In the genomic region with DNA sequence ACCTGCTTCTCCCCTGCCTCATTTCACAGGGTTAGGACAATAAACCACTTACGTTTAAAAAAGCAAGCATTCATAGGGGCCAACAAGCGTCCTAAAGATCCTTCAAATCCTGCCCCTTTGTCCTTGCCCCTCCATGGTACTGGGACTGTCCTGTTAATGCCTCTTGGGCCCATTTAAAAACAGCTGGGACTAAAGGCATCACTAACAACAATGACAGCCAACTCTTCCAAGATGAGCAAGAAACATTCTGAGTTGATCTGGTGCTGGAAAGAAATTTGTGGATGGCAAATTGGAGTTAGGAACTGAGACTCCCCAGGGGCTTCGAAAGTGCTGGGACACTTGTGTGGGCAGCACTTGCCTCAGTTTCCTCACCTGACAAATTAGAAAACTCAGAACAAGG, we compare ENCODE assay signal across 21 cellular contexts.
DNase-seq lines count a peak whose midpoint lies in the region; ATAC-seq and TF ChIP-seq lines count a peak whose summit lies in the region.
"Had no signal": no experiment of that assay in that cellular context is flagged by ENCODE, and none has a peak within 500 bp of the region (broad histone marks: within the 10 kb centered on the region; RNA-seq: fewer than 3 reads in every experiment).

No MANE protein-coding gene starts in this region.

- H3K9me3 ChIP-seq in Panc1 (ENCODE audit: control insufficient read depth, insufficient read depth, low read depth, low read length) (no peaks in the 10 kb centered on the region), esophagus squamous epithelium (no peaks in the 10 kb centered on the region), skeletal muscle tissue (ENCODE audit: control insufficient read depth in 3 of 3, low read length in 3 of 3) (no peaks in the 10 kb centered on the region)
- H3K9me3 ChIP-seq: Caco-2, MG63, SJSA1 had no signal

- TF ChIP-seq POLR2A in esophagus squamous epithelium (IDR thresholded peaks at IDR 0.05) = no peak

- H3K36me3 Mint-ChIP-seq in activated CD4-positive, alpha-beta memory T cell treated with anti-CD3 and anti-CD28 coated beads for 36 hours = peaks cover 23% of the 10 kb centered on the region

- ATAC-seq in Panc1 (no peak), HG03520 (IDR thresholded peaks at IDR 0.05; ENCODE audit: unreplicated experiment) (no peak)

- TF ChIP-seq CTCF in GM12865 (IDR thresholded peaks at IDR 0.05; ENCODE audit: insufficient read depth, low read depth, low read length, missing control alignments) (no peak), Panc1 (IDR thresholded peaks at IDR 0.05) (no peak), esophagus squamous epithelium (IDR thresholded peaks at IDR 0.05) (no peak), foreskin fibroblast (IDR thresholded peaks at IDR 0.05; ENCODE audit: low read depth, low read length) (no peak)

- H3K9ac ChIP-seq in skeletal muscle tissue (ENCODE audit: low read depth in 1 of 3, low read length in 3 of 3) = no peak overlapping the region

- no peaks in the 10 kb centered on the region for H3K9me3 Mint-ChIP-seq in activated CD4-positive, alpha-beta memory T cell treated with anti-CD3 and anti-CD28 coated beads for 36 hours
- H3K9me3 Mint-ChIP-seq: activated CD4-positive, alpha-beta T cell treated with anti-CD3 and anti-CD28 coated beads, Interleukin-2, amount 10 ng/mL, durations not matched to agents 24 days and 14 days; dendritic cell treated with granulocyte-macrophage colony-stimulating factor and Interleukin-4, amounts not matched to agents 40 ng/mL and 50 ng/mL, for 4 days had no signal

- DNase-seq in GM12865 (ENCODE audit: low read depth) (peak; percentile 18), Panc1 (ENCODE audit: low read depth, low spot score) (no peak), esophagus squamous epithelium (lab: John Stamatoyannopoulos, UW) (no peak), SKM-1 treated with dmso at 0.1 percent for 144 hours (lab: John Stamatoyannopoulos, UW; ENCODE audit: unreplicated experiment) (no peak), foreskin fibroblast (no peak)
- DNase-seq in activated CD4-positive, alpha-beta memory T cell treated with anti-CD3 and anti-CD28 coated beads for 36 hours = no peak
- DNase-seq: activated CD4-positive, alpha-beta T cell treated with anti-CD3 and anti-CD28 coated beads, Interleukin-2, amount 10 ng/mL, durations not matched to agents 24 days and 14 days; activated naive CD4-positive, alpha-beta T cell treated with anti-CD3 and anti-CD28 coated beads, Interleukin-2, amount 50 U/mL, for 16 hours; activated T-cell treated with anti-CD3 and anti-CD28 coated beads for 4 hours; Caco-2; islet precursor cell; NCI-H510A; retina; stimulated activated CD4-positive, alpha-beta T cell treated with anti-CD3 and anti-CD28 coated beads, Interleukin-4, amount 100 ng/mL, for 24 hours; stimulated activated CD8-positive, alpha-beta memory T cell treated with anti-CD3 and anti-CD28 coated beads, Interleukin-4, amount 100 ng/mL, for 48 hours; T-helper 9 cell had no signal

- POLR2A ChIA-PET in Panc1 (lab: Charles Lee) = no interaction called here
- POLR2A ChIA-PET in activated CD4-positive, alpha-beta memory T cell treated with anti-CD3 and anti-CD28 coated beads for 36 hours (lab: Charles Lee) = no interaction called here

- H3K4me1 Mint-ChIP-seq in activated CD4-positive, alpha-beta memory T cell treated with anti-CD3 and anti-CD28 coated beads for 36 hours (ENCODE audit: low read depth) = peaks cover 13% of the 10 kb centered on the region

- H3K27me3 Mint-ChIP-seq in activated CD4-positive, alpha-beta memory T cell treated with anti-CD3 and anti-CD28 coated beads for 36 hours = no peaks in the 10 kb centered on the region
- H3K27me3 Mint-ChIP-seq: activated CD4-positive, alpha-beta T cell treated with anti-CD3 and anti-CD28 coated beads, Interleukin-2, amount 10 ng/mL, durations not matched to agents 24 days and 14 days; dendritic cell treated with granulocyte-macrophage colony-stimulating factor and Interleukin-4, amounts not matched to agents 40 ng/mL and 50 ng/mL, for 4 days had no signal

- H3K27ac ChIP-seq in Panc1 (ENCODE audit: low read length) (peak overlapping the region; percentile 45; the same call in 1 of the 2 replicates), esophagus squamous epithelium (peak overlapping the region in 3 of 4 donors; percentile 4 to 56 (median 17)), skeletal muscle tissue (ENCODE audit: low read depth, low read length) (peak overlapping the region; percentile 0)
- H3K27ac ChIP-seq: SJSA1 had no signal

- H3K27ac Mint-ChIP-seq in activated CD4-positive, alpha-beta memory T cell treated with anti-CD3 and anti-CD28 coated beads for 36 hours = no peak overlapping the region
- H3K27ac Mint-ChIP-seq: dendritic cell treated with granulocyte-macrophage colony-stimulating factor and Interleukin-4, amounts not matched to agents 40 ng/mL and 50 ng/mL, for 4 days had no signal

- BruUV-seq in Panc1 (replicated peaks; lab: Mats Ljungman, UMichigan) = no TSS peak

- 0 out of 2 replicates have a peak, but pooled peaks cover 4% of the 10 kb centered on the region for H3K4me1 ChIP-seq in Panc1 (ENCODE audit: control insufficient read depth, insufficient read depth, low read length)
- peaks cover 0 to 30% (median 4%) of the 10 kb centered on the region in 3 donors for H3K4me1 ChIP-seq in esophagus squamous epithelium
- H3K4me1 ChIP-seq in skeletal muscle tissue (ENCODE audit: control insufficient read depth in 3 of 3, insufficient read depth in 3 of 3, low read length in 3 of 3) = peaks cover 22 to 31% (median 30%) of the 10 kb centered on the region in 3 donors
- H3K4me1 ChIP-seq: Caco-2 had no signal

- intact Hi-C loops in Panc1 (cut with micrococcal nuclease; ENCODE audit: unreplicated experiment) = no loop called here
- intact Hi-C loops in esophagus squamous epithelium (cut with DNase I) = no loop called here
- intact Hi-C loops in activated CD4-positive, alpha-beta memory T cell treated with anti-CD3 and anti-CD28 coated beads for 36 hours (cut with micrococcal nuclease) = no loop called here

- 73 to 84% methylated on average over 3 of the region's 3 CpGs for WGBS in esophagus squamous epithelium, 2 donors

- no peak overlapping the region for H3K4me3 Mint-ChIP-seq in activated CD4-positive, alpha-beta memory T cell treated with anti-CD3 and anti-CD28 coated beads for 36 hours
- H3K4me3 Mint-ChIP-seq: activated CD4-positive, alpha-beta T cell treated with anti-CD3 and anti-CD28 coated beads, Interleukin-2, amount 10 ng/mL, durations not matched to agents 24 days and 14 days; dendritic cell treated with granulocyte-macrophage colony-stimulating factor and Interleukin-4, amounts not matched to agents 40 ng/mL and 50 ng/mL, for 4 days had no signal

- in situ Hi-C loops in Panc1 (cut with HindIII; ENCODE audit: low pct_unique_long_range_greater_than_20kb, low sequenced_read_pairs) = no loop called here

- H3K36me3 ChIP-seq in Panc1 (ENCODE audit: control insufficient read depth, insufficient read depth, low read length) (peaks cover 3% of the 10 kb centered on the region; the same call in 1 of the 2 replicates), esophagus squamous epithelium (peaks cover 15 to 96% (median 24%) of the 10 kb centered on the region in 3 donors), skeletal muscle tissue (ENCODE audit: control insufficient read depth in 3 of 3, insufficient read depth in 3 of 3, low read length in 3 of 3) (peaks cover 20 to 28% (median 21%) of the 10 kb centered on the region in 3 donors)

- H3K27me3 ChIP-seq in Panc1 (ENCODE audit: control insufficient read depth, insufficient read depth, low read length) (no peaks in the 10 kb centered on the region), esophagus squamous epithelium (no peaks in the 10 kb centered on the region), skeletal muscle tissue (ENCODE audit: control insufficient read depth in 3 of 3, insufficient read depth in 3 of 3, low read length in 3 of 3) (no peaks in the 10 kb centered on the region)
- H3K27me3 ChIP-seq: MG63, SJSA1 had no signal

- CTCF ChIA-PET in Panc1 (lab: Charles Lee) = interaction anchor here (1.1 kb wide), 1 partner anchor 121 kb away, joined by 3 read pairs; no protein-coding TSS in a partner anchor
- CTCF ChIA-PET in activated CD4-positive, alpha-beta memory T cell treated with anti-CD3 and anti-CD28 coated beads for 36 hours (lab: Charles Lee) = interaction anchor here (0.9 to 2.2 kb wide), 6 partner anchors 10 to 121 kb away, joined by 3 to 10 read pairs (median 6); no protein-coding TSS in a partner anchor

- H3K4me3 ChIP-seq in GM12865 (ENCODE audit: low read depth, low read length) (peak overlapping the region; percentile 49), Panc1 (ENCODE audit: low read depth in 2 of 2, low read length in 2 of 2) (no peak overlapping the region), esophagus squamous epithelium (no peak overlapping the region), skeletal muscle tissue (ENCODE audit: low read length in 3 of 3) (no peak overlapping the region), foreskin fibroblast (ENCODE audit: low read depth in 1 of 2, low read length in 2 of 2) (no peak overlapping the region)
- H3K4me3 ChIP-seq: MG63, SJSA1 had no signal
